Comparison of ENCODE assay signal across 28 cellular contexts in the genomic region with DNA sequence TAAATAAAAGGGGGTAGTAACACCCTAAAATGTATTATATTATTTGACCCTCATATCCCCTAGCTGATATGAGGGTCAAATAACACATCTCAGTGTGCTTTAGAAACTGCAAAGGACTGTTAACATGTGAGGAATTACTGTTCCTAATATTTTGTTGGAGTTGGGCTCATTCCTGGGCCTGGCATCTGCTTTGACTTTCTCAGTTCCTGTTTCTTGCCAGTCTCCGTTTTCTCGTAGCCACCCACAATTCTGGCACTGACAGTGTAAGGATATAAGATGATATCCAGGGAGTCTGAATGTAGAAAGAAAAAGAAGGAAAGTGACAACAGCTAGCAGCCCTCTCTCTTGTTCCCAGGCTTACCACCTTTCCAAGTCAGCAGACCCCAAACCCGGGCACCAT.
"Had no signal": no experiment of that assay in that cellular context is flagged by ENCODE, and none has a peak within 500 bp of the region (broad histone marks: within the 10 kb centered on the region; RNA-seq: fewer than 3 reads in every experiment).

No MANE protein-coding gene starts in this region.

- H3K4me3 Mint-ChIP-seq: dendritic cell treated with granulocyte-macrophage colony-stimulating factor and Interleukin-4, amounts not matched to agents 40 ng/mL and 50 ng/mL, for 4 days; mesothelial cell of epicardium; naive B cell; natural killer cell treated with Interleukin-12 subunit alpha and Interleukin-12 subunit beta and Interleukin-15 and Interleukin-18, amount 100 ng/mL, for 72 hours; neural crest cell; stimulated activated naive B cell treated with anti-CD40 and anti-IgM and Interleukin-4, amounts not matched to agents 10 μg/mL and 1 μg/mL and 100 μg/mL, for 72 hours had no signal

- H3K4me1 ChIP-seq: colonic mucosa, foreskin keratinocyte, gastroesophageal sphincter, heart left ventricle, pancreas, right lobe of liver, tibial nerve, upper lobe of left lung had no signal

- H3K27ac Mint-ChIP-seq: dendritic cell treated with granulocyte-macrophage colony-stimulating factor and Interleukin-4, amounts not matched to agents 40 ng/mL and 50 ng/mL, for 4 days; mesothelial cell of epicardium; natural killer cell treated with Interleukin-12 subunit alpha and Interleukin-12 subunit beta and Interleukin-15 and Interleukin-18, amount 100 ng/mL, for 72 hours; stimulated activated naive B cell treated with anti-CD40 and anti-IgM and Interleukin-4, amounts not matched to agents 10 μg/mL and 1 μg/mL and 100 μg/mL, for 72 hours had no signal

- H3K4me3 ChIP-seq: colonic mucosa, esophagus muscularis mucosa, gastroesophageal sphincter, heart left ventricle, hepatocyte, mucosa of descending colon, pancreas, right lobe of liver, thoracic aorta, tibial nerve, upper lobe of left lung had no signal

- H3K27me3 ChIP-seq: colonic mucosa, esophagus muscularis mucosa, gastroesophageal sphincter, pancreas, right lobe of liver, tibial nerve, upper lobe of left lung had no signal

- DNase-seq: colonic mucosa; effector memory CD4-positive, alpha-beta T cell; foreskin keratinocyte; heart left ventricle; kidney; mesenchymal stem cell; mucosa of descending colon; naive B cell; pancreas; retina; right lobe of liver; small intestine; stimulated activated CD4-positive, alpha-beta T cell treated with anti-CD3 and anti-CD28 coated beads, Interleukin-15, amount 100 ng/mL, for 24 hours; stimulated activated CD4-positive, alpha-beta T cell treated with anti-CD3 and anti-CD28 coated beads, Interleukin-2, amount 100 ng/mL, for 48 hours; stimulated activated naive B cell treated with anti-CD40 and anti-IgM and Interleukin-4, amounts not matched to agents 10 μg/mL and 1 μg/mL and 100 μg/mL, for 72 hours; substantia nigra; upper lobe of left lung had no signal

- H3K27ac ChIP-seq: colonic mucosa, esophagus muscularis mucosa, foreskin keratinocyte, gastroesophageal sphincter, heart left ventricle, hepatocyte, neutrophil, pancreas, right lobe of liver, thoracic aorta, tibial nerve, upper lobe of left lung had no signal

- ATAC-seq: foreskin keratinocyte; gastroesophageal sphincter; heart left ventricle; left lobe of liver; mucosa of descending colon; natural killer cell treated with Interleukin-12 subunit alpha and Interleukin-12 subunit beta and Interleukin-15 and Interleukin-18, amount 100 ng/mL, for 72 hours; pancreas; right lobe of liver; stimulated activated naive B cell treated with anti-CD40 and anti-IgM and Interleukin-4, amounts not matched to agents 10 μg/mL and 1 μg/mL and 100 μg/mL, for 72 hours had no signal

- H3K9me3 Mint-ChIP-seq: dendritic cell treated with granulocyte-macrophage colony-stimulating factor and Interleukin-4, amounts not matched to agents 40 ng/mL and 50 ng/mL, for 4 days; mesothelial cell of epicardium; naive B cell; natural killer cell treated with Interleukin-12 subunit alpha and Interleukin-12 subunit beta and Interleukin-15 and Interleukin-18, amount 100 ng/mL, for 72 hours; neural crest cell; stimulated activated naive B cell treated with anti-CD40 and anti-IgM and Interleukin-4, amounts not matched to agents 10 μg/mL and 1 μg/mL and 100 μg/mL, for 72 hours had no signal

- H3K36me3 ChIP-seq: colonic mucosa, esophagus muscularis mucosa, gastroesophageal sphincter, heart left ventricle, neutrophil, pancreas, right lobe of liver, thoracic aorta, tibial nerve, upper lobe of left lung had no signal

- H3K4me1 Mint-ChIP-seq: naive B cell; neural crest cell; stimulated activated naive B cell treated with anti-CD40 and anti-IgM and Interleukin-4, amounts not matched to agents 10 μg/mL and 1 μg/mL and 100 μg/mL, for 72 hours had no signal

- H3K36me3 Mint-ChIP-seq: mesothelial cell of epicardium; naive B cell; natural killer cell treated with Interleukin-12 subunit alpha and Interleukin-12 subunit beta and Interleukin-15 and Interleukin-18, amount 100 ng/mL, for 72 hours; stimulated activated naive B cell treated with anti-CD40 and anti-IgM and Interleukin-4, amounts not matched to agents 10 μg/mL and 1 μg/mL and 100 μg/mL, for 72 hours had no signal

- H3K9me3 ChIP-seq: colonic mucosa, esophagus muscularis mucosa, gastroesophageal sphincter, heart left ventricle, mucosa of descending colon, neutrophil, pancreas, right lobe of liver, thoracic aorta, tibial nerve, upper lobe of left lung had no signal
